12 cellular contexts compared by ENCODE assay signal in the genomic region with DNA sequence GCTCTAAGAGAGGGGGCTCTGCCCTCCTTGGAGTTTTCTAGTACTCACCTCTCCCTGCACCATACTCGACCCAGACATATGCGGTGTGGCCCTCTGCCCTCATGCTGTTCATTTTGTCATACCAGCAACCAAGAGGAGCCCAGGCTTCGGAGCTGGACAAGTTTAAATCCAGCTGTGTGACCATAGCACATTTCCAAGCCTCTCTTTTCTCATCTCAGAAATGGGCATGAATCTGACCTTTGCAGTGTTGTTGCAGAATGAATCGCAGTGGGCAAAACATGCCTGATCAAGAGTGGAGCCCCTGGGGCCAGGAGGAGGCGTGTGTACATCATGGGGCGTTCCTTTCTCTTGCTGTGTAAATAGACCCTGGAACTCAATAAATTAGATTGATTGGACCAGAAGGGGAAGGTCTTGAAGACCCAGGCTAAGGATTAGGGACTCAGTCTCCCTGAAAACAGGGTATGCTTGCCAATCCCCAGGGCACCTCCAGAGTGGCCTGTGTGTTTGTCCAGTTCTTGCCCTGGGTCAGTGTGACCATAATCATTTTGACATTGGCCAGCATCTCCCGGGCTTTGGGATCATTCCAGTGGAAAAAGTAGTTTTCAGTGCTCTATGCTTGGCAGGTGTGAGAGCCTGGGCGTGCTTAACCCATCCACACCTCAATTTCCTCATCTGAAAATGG. TPM values are rescaled to one million over a fixed set of nuclear protein-coding genes. Genes with fewer than 3 reads are reported as not detected.
DNase-seq lines count a peak whose midpoint lies in the region; ATAC-seq and TF ChIP-seq lines count a peak whose summit lies in the region.
"Had no signal": no experiment of that assay in that cellular context is flagged by ENCODE, and none has a peak within 500 bp of the region (broad histone marks: within the 10 kb centered on the region; RNA-seq: fewer than 3 reads in every experiment).

No MANE protein-coding gene starts in this region.

- H4K20me1 ChIP-seq in GM23338 (replicated peaks; ENCODE audit: insufficient read depth): no peaks in the 10 kb centered on the region; the same call in 1 of the 2 replicates
- H4K20me1 ChIP-seq in PC-3 (ENCODE audit: low read length): no peaks in the 10 kb centered on the region

- H3K9ac ChIP-seq in PC-3 (ENCODE audit: low read length): no peak overlapping the region

- BruUV-seq in PC-3 (replicated peaks; lab: Mats Ljungman, UMichigan): no TSS peak

- H3K4me1 Mint-ChIP-seq in GM23338: peaks cover 74% of the 10 kb centered on the region
- H3K4me1 Mint-ChIP-seq in glutamatergic neuron (ENCODE audit: low read depth, unreplicated experiment): peaks cover 63% of the 10 kb centered on the region
- H3K4me1 Mint-ChIP-seq in stimulated activated naive B cell treated with anti-CD40 and anti-IgM and Interleukin-4, amounts not matched to agents 10 μg/mL and 1 μg/mL and 100 μg/mL, for 72 hours: peaks cover 12 to 20% of the 10 kb centered on the region in 2 donors
- H3K4me1 Mint-ChIP-seq in activated CD8-positive, alpha-beta T cell treated with anti-CD3 and anti-CD28 coated beads, Interleukin-2, amount 10 ng/mL, durations not matched to agents 7 days and 5 days (ENCODE audit: low read depth): peaks cover 15% of the 10 kb centered on the region

- H3K27ac ChIP-seq in GM23338 (ENCODE audit: low read depth) (peak overlapping the region; percentile 21; the same call in 1 of the 2 replicates), PC-3 (ENCODE audit: low read length) (peak overlapping the region; percentile 62)

- H3K4me2 ChIP-seq in GM23338: peak overlapping the region; percentile 34; the same call in 1 of the 2 replicates
- H3K4me2 ChIP-seq in PC-3 (ENCODE audit: low read length): peak overlapping the region; percentile 27

- H3K27me3 Mint-ChIP-seq in GM23338 (ENCODE audit: insufficient read depth, low read depth, poor library complexity) (peaks cover 29% of the 10 kb centered on the region), glutamatergic neuron (ENCODE audit: unreplicated experiment) (peaks cover 23% of the 10 kb centered on the region)
- H3K27me3 Mint-ChIP-seq in stimulated activated naive B cell treated with anti-CD40 and anti-IgM and Interleukin-4, amounts not matched to agents 10 μg/mL and 1 μg/mL and 100 μg/mL, for 72 hours: no peaks in the 10 kb centered on the region
- H3K27me3 Mint-ChIP-seq in activated CD8-positive, alpha-beta T cell treated with anti-CD3 and anti-CD28 coated beads, Interleukin-2, amount 10 ng/mL, durations not matched to agents 7 days and 5 days (ENCODE audit: low read depth): no peaks in the 10 kb centered on the region

- 0 out of 3 replicates have a peak, but pooled peaks cover 3% of the 10 kb centered on the region for H3K36me3 Mint-ChIP-seq in GM23338 (ENCODE audit: low read depth)
- no peaks in the 10 kb centered on the region for H3K36me3 Mint-ChIP-seq in glutamatergic neuron (ENCODE audit: unreplicated experiment)
- peaks cover 2 to 5% of the 10 kb centered on the region in 2 donors for H3K36me3 Mint-ChIP-seq in stimulated activated naive B cell treated with anti-CD40 and anti-IgM and Interleukin-4, amounts not matched to agents 10 μg/mL and 1 μg/mL and 100 μg/mL, for 72 hours
- no peaks in the 10 kb centered on the region for H3K36me3 Mint-ChIP-seq in activated CD8-positive, alpha-beta T cell treated with anti-CD3 and anti-CD28 coated beads, Interleukin-2, amount 10 ng/mL, durations not matched to agents 7 days and 5 days (ENCODE audit: low read depth)

- CTCF ChIA-PET in PC-3 (lab: Charles Lee): interaction anchor here (0.6 to 2.9 kb wide), 3 partner anchors 56 to 71 kb away, joined by 4 to 17 read pairs (median 5); no protein-coding TSS in a partner anchor
- CTCF ChIA-PET in activated CD8-positive, alpha-beta T cell treated with anti-CD3 and anti-CD28 coated beads, Interleukin-2, amount 10 ng/mL, durations not matched to agents 7 days and 5 days (lab: Charles Lee): interaction anchor here (1.8 kb wide), 1 partner anchor 67 kb away, joined by 5 read pairs; no protein-coding TSS in a partner anchor

- H3K27ac Mint-ChIP-seq in GM23338: peak overlapping the region; percentile 87; the same call in 1 of the 2 replicates
- H3K27ac Mint-ChIP-seq in glutamatergic neuron (ENCODE audit: unreplicated experiment): peak overlapping the region; percentile 65
- peak overlapping the region; percentile 17 for H3K27ac Mint-ChIP-seq in stimulated activated naive B cell treated with anti-CD40 and anti-IgM and Interleukin-4, amounts not matched to agents 10 μg/mL and 1 μg/mL and 100 μg/mL, for 72 hours
- H3K27ac Mint-ChIP-seq in activated CD8-positive, alpha-beta T cell treated with anti-CD3 and anti-CD28 coated beads, Interleukin-2, amount 10 ng/mL, durations not matched to agents 7 days and 5 days: no peak overlapping the region

- peaks cover 6% of the 10 kb centered on the region for H3K79me2 ChIP-seq in GM23338 (replicated peaks; ENCODE audit: insufficient read depth)
- H3K79me2 ChIP-seq in PC-3 (ENCODE audit: low read length): peaks cover 17% of the 10 kb centered on the region

- H3K9me3 Mint-ChIP-seq in GM23338 (no peaks in the 10 kb centered on the region), glutamatergic neuron (ENCODE audit: unreplicated experiment) (peaks cover 22% of the 10 kb centered on the region)
- no peaks in the 10 kb centered on the region for H3K9me3 Mint-ChIP-seq in stimulated activated naive B cell treated with anti-CD40 and anti-IgM and Interleukin-4, amounts not matched to agents 10 μg/mL and 1 μg/mL and 100 μg/mL, for 72 hours
- no peaks in the 10 kb centered on the region for H3K9me3 Mint-ChIP-seq in activated CD8-positive, alpha-beta T cell treated with anti-CD3 and anti-CD28 coated beads, Interleukin-2, amount 10 ng/mL, durations not matched to agents 7 days and 5 days (ENCODE audit: insufficient read depth)

- no peaks in the 10 kb centered on the region for H3K9me2 ChIP-seq in GM23338 (ENCODE audit: insufficient read depth)
- H3K9me2 ChIP-seq in PC-3 (replicated peaks; ENCODE audit: low read length): no peaks in the 10 kb centered on the region

- intact Hi-C loops in PC-3 (cut with micrococcal nuclease): no loop called here

- H3K36me3 ChIP-seq in GM23338 (ENCODE audit: insufficient read depth) (no peaks in the 10 kb centered on the region), PC-3 (ENCODE audit: low read depth, low read length) (peaks cover 13% of the 10 kb centered on the region)

- H3K9me3 ChIP-seq in PC-3 (ENCODE audit: low read length): no peaks in the 10 kb centered on the region

- H3K4me1 ChIP-seq in GM23338 (ENCODE audit: insufficient read depth): peaks cover 66% of the 10 kb centered on the region
- H3K4me1 ChIP-seq in PC-3 (ENCODE audit: insufficient read depth, low read length): peaks cover 41% of the 10 kb centered on the region

- POLR2A ChIA-PET in PC-3 (lab: Charles Lee; ENCODE audit: unreplicated experiment): interaction anchor here (0.8 kb wide), 1 partner anchor 57 kb away, joined by 3 read pairs; no protein-coding TSS in a partner anchor
- POLR2A ChIA-PET in activated CD8-positive, alpha-beta T cell treated with anti-CD3 and anti-CD28 coated beads, Interleukin-2, amount 10 ng/mL, durations not matched to agents 7 days and 5 days (lab: Charles Lee): interaction anchor here (1.6 kb wide), 1 partner anchor 9 kb away, joined by 4 read pairs; no protein-coding TSS in a partner anchor

- H2AFZ ChIP-seq in GM23338 (no peak overlapping the region), PC-3 (ENCODE audit: low read length) (no peak overlapping the region)

- no peak overlapping the region for H3K4me3 ChIP-seq in GM23338
- no peak overlapping the region for H3K4me3 ChIP-seq in PC-3 (ENCODE audit: low read length)
- H3K4me3 ChIP-seq: skin epidermis had no signal

- DNase-seq in GM23338 (ENCODE audit: low spot score): no peak
- no peak for DNase-seq in PC-3
- no peak for DNase-seq in glutamatergic neuron
- no peak for DNase-seq in stimulated activated naive B cell treated with anti-CD40 and anti-IgM and Interleukin-4, amounts not matched to agents 10 μg/mL and 1 μg/mL and 100 μg/mL, for 72 hours
- DNase-seq in activated CD8-positive, alpha-beta T cell treated with anti-CD3 and anti-CD28 coated beads, Interleukin-2, amount 10 ng/mL, durations not matched to agents 7 days and 5 days: no peak
- DNase-seq in amniotic stem cell (lab: John Stamatoyannopoulos, UW): no peak
- DNase-seq: activated CD8-positive, alpha-beta memory T cell treated with anti-CD3 and anti-CD28 coated beads for 24 hours; activated effector memory CD4-positive, alpha-beta T cell treated with anti-CD3 and anti-CD28 coated beads, Interleukin-2, amount 50 U/mL, for 16 hours; occipital lobe; stimulated activated naive CD8-positive, alpha-beta T cell treated with anti-CD3 and anti-CD28 coated beads, Interleukin-15, Interleukin-2, amounts not matched to agents 100 U/mL and 50 U/mL, for 24 hours had no signal

- no peaks in the 10 kb centered on the region for H3K27me3 ChIP-seq in GM23338 (ENCODE audit: insufficient read depth)
- H3K27me3 ChIP-seq in PC-3 (ENCODE audit: low read length): no peaks in the 10 kb centered on the region

- H3F3A ChIP-seq in GM23338 (replicated peaks; ENCODE audit: low read depth): no peaks in the 10 kb centered on the region
- peaks cover 11% of the 10 kb centered on the region for H3F3A ChIP-seq in PC-3 (ENCODE audit: low read length, unreplicated experiment)

- ATAC-seq in GM23338 (no peak), PC-3 (no peak), GM18858 (IDR thresholded peaks at IDR 0.05; ENCODE audit: unreplicated experiment) (no peak)
- no peak for ATAC-seq in stimulated activated naive B cell treated with anti-CD40 and anti-IgM and Interleukin-4, amounts not matched to agents 10 μg/mL and 1 μg/mL and 100 μg/mL, for 72 hours (replicated peaks)
- ATAC-seq in activated CD8-positive, alpha-beta T cell treated with anti-CD3 and anti-CD28 coated beads, Interleukin-2, amount 10 ng/mL, durations not matched to agents 7 days and 5 days: no peak
- ATAC-seq: stimulated activated naive CD8-positive, alpha-beta T cell treated with anti-CD3 and anti-CD28 coated beads, Interleukin-15, Interleukin-2, amounts not matched to agents 100 U/mL and 50 U/mL, for 24 hours had no signal

- TF ChIP-seq CTCF in GM23338 (conservative IDR thresholded peaks at IDR 0.05; ENCODE audit: low read depth in 2 of 2) (no peak), PC-3 (conservative IDR thresholded peaks at IDR 0.05; ENCODE audit: low read depth, low read length) (no peak), glutamatergic neuron (IDR thresholded peaks at IDR 0.05; ENCODE audit: partially characterized antibody, unreplicated experiment) (no peak)

- H3K4me3 Mint-ChIP-seq in GM23338: no peak overlapping the region; the same call in 2 of the 3 replicates
- H3K4me3 Mint-ChIP-seq in glutamatergic neuron (ENCODE audit: unreplicated experiment): peak overlapping the region; percentile 39
- no peak overlapping the region for H3K4me3 Mint-ChIP-seq in stimulated activated naive B cell treated with anti-CD40 and anti-IgM and Interleukin-4, amounts not matched to agents 10 μg/mL and 1 μg/mL and 100 μg/mL, for 72 hours
- no peak overlapping the region for H3K4me3 Mint-ChIP-seq in activated CD8-positive, alpha-beta T cell treated with anti-CD3 and anti-CD28 coated beads, Interleukin-2, amount 10 ng/mL, durations not matched to agents 7 days and 5 days

RNA-seq across cellular contexts. Expression of a gene that starts 59.6 kb away (rescaled TPM):
- 25.9 and 30.9 TPM in 2 replicates for total RNA-seq in GM23338 (2014; rRNA removed; shearing (Covaris generic))
- polyA plus RNA-seq in GM23338 (2016; fragmentation: Nextera tagmentation; extraction: Ambion mirVana): 9.2 and 9.4 TPM in 2 replicates
- total RNA-seq in PC-3 (2014; rRNA removed) (55.4 and 84.2 TPM in 2 replicates), glutamatergic neuron (ENCODE audit: unreplicated experiment) (230 TPM)
- 10 to 100 TPM; 39.9 to 40.6 TPM for total RNA-seq in activated CD8-positive, alpha-beta T cell treated with anti-CD3 and anti-CD28 coated beads, Interleukin-2, amount 10 ng/mL, durations not matched to agents 7 days and 5 days
